In genomic region chr4:792729-793108, GRCh38 we compare ENCODE assay signal across 11 cellular contexts. TPM values are rescaled to one million over a fixed set of nuclear protein-coding genes. Genes with fewer than 3 reads are reported as not detected.
DNase-seq lines count a peak whose midpoint lies in the region; ATAC-seq and TF ChIP-seq lines count a peak whose summit lies in the region.
"Had no signal": no experiment of that assay in that cellular context is flagged by ENCODE, and none has a peak within 500 bp of the region (broad histone marks: within the 10 kb centered on the region; RNA-seq: fewer than 3 reads in every experiment).

No MANE protein-coding gene starts in this region.

- H3K9me3 ChIP-seq in hepatocyte (ENCODE audit: low read depth) = no peaks in the 10 kb centered on the region
- H3K9me3 ChIP-seq in H9 (ENCODE audit: control insufficient read depth, low read depth, low read length) = no peaks in the 10 kb centered on the region
- H3K9me3 ChIP-seq in SJCRH30 (replicated peaks) = no peaks in the 10 kb centered on the region
- H3K9me3 ChIP-seq: BLaER1 treated with 17β-estradiol and CSF1 and Interleukin-3, amounts not matched to agents 10 nM and 100 nM had no signal

- H3K27ac Mint-ChIP-seq in activated CD8-positive, alpha-beta T cell treated with anti-CD3 and anti-CD28 coated beads, Interleukin-2, amount 10 ng/mL, durations not matched to agents 7 days and 5 days = peak overlapping the region; percentile 57
- H3K27ac Mint-ChIP-seq in H9 = no peak overlapping the region; a peak in 1 of 7 replicates
- H3K27ac Mint-ChIP-seq: immature natural killer cell had no signal

- H3K4me1 ChIP-seq in hepatocyte (ENCODE audit: insufficient read depth) = peaks cover 10% of the 10 kb centered on the region
- H3K4me1 ChIP-seq in H9 (ENCODE audit: insufficient read depth, low read length) = no peaks in the 10 kb centered on the region; the same call in 1 of the 2 replicates
- H3K4me1 ChIP-seq in SJCRH30 = peaks cover 5% of the 10 kb centered on the region

- peak; percentile 50 for DNase-seq in stimulated activated CD4-positive, alpha-beta T cell treated with anti-CD3 and anti-CD28 coated beads, Interleukin-1b, Interleukin-23, amount 100 ng/mL, for 48 hours
- DNase-seq in stimulated activated CD4-positive, alpha-beta T cell treated with anti-CD3 and anti-CD28 coated beads, Interleukin-4, amount 100 ng/mL, for 4 hours = no peak
- peak; percentile 65 for DNase-seq in activated CD8-positive, alpha-beta T cell treated with anti-CD3 and anti-CD28 coated beads, Interleukin-2, amount 10 ng/mL, durations not matched to agents 7 days and 5 days
- DNase-seq in hepatocyte (ENCODE audit: low spot score) (no peak), NCI-H2029 (lab: John Stamatoyannopoulos, UW) (no peak), H9 (no peak), SJCRH30 (no peak)
- no peak for DNase-seq in effector CD8-positive, alpha-beta T cell (lab: John Stamatoyannopoulos, UW)
- DNase-seq: immature natural killer cell, NCI-H1105 treated with DMSO at 0.1 percent for 48 hours had no signal

- peak overlapping the region; percentile 62 for H3K4me2 ChIP-seq in hepatocyte
- no peak overlapping the region for H3K4me2 ChIP-seq in H9 (ENCODE audit: insufficient read depth, insufficient read length, low read length)

- H2BK15ac ChIP-seq in H9 (ENCODE audit: low read depth, low read length) = no peak overlapping the region

- H3K23me2 ChIP-seq in H9 (ENCODE audit: insufficient read length, low read depth, low read length, poor library complexity, severe bottlenecking) = no peaks in the 10 kb centered on the region

- H3K4ac ChIP-seq in H9 (ENCODE audit: low read depth, low read length) = no peak overlapping the region

- H3K14ac ChIP-seq in H9 (ENCODE audit: insufficient read depth, low read length) = no peak overlapping the region

- H3K79me2 ChIP-seq in hepatocyte = no peaks in the 10 kb centered on the region
- H3K79me2 ChIP-seq in H9 (ENCODE audit: insufficient read depth, low read length) = no peaks in the 10 kb centered on the region

- CTCF ChIA-PET in activated CD8-positive, alpha-beta T cell treated with anti-CD3 and anti-CD28 coated beads, Interleukin-2, amount 10 ng/mL, durations not matched to agents 7 days and 5 days (lab: Charles Lee) = no interaction called here

- H3K4me3 ChIP-seq in hepatocyte (no peak overlapping the region), SJCRH30 (no peak overlapping the region)
- H3K4me3 ChIP-seq: BLaER1 treated with 17β-estradiol and CSF1 and Interleukin-3, amounts not matched to agents 10 nM and 100 nM had no signal

- H3K36me3 ChIP-seq in hepatocyte (replicated peaks; ENCODE audit: insufficient read depth, low read depth) = no peaks in the 10 kb centered on the region
- H3K36me3 ChIP-seq in SJCRH30 = no peaks in the 10 kb centered on the region
- H3K36me3 ChIP-seq: BLaER1 treated with 17β-estradiol and CSF1 and Interleukin-3, amounts not matched to agents 10 nM and 100 nM had no signal

- peaks cover 27% of the 10 kb centered on the region for H3K4me1 Mint-ChIP-seq in activated CD8-positive, alpha-beta T cell treated with anti-CD3 and anti-CD28 coated beads, Interleukin-2, amount 10 ng/mL, durations not matched to agents 7 days and 5 days (ENCODE audit: low read depth)
- H3K4me1 Mint-ChIP-seq in H9 = peaks cover 17 to 23% of the 10 kb centered on the region in 2 experiments

- H4K8ac ChIP-seq in H9 (replicated peaks; ENCODE audit: insufficient read length, low read depth, low read length) = no peak overlapping the region

- H3K4me3 Mint-ChIP-seq in activated CD8-positive, alpha-beta T cell treated with anti-CD3 and anti-CD28 coated beads, Interleukin-2, amount 10 ng/mL, durations not matched to agents 7 days and 5 days = peak overlapping the region; percentile 47
- H3K4me3 Mint-ChIP-seq in H9 = peak overlapping the region in 1 of 2 experiments; percentile 55; a peak in 1 of 5 replicates

- H2BK5ac ChIP-seq in H9 (ENCODE audit: insufficient read length, low read length) = no peak overlapping the region

- H3K27ac ChIP-seq in hepatocyte (no peak overlapping the region), H9 (ENCODE audit: insufficient read length, low read depth, low read length) (no peak overlapping the region), SJCRH30 (no peak overlapping the region)
- H3K27ac ChIP-seq: BLaER1 treated with 17β-estradiol and CSF1 and Interleukin-3, amounts not matched to agents 10 nM and 100 nM had no signal

- H3K27me3 ChIP-seq in hepatocyte (peaks cover 46% of the 10 kb centered on the region), H9 (ENCODE audit: insufficient read depth, low read length) (peaks cover 7% of the 10 kb centered on the region; the same call in 1 of the 2 replicates), SJCRH30 (no peaks in the 10 kb centered on the region)

- no peak overlapping the region for H2BK120ac ChIP-seq in H9 (ENCODE audit: low read depth, low read length, poor library complexity, severe bottlenecking)

- no peak overlapping the region for H3K9ac ChIP-seq in H9 (ENCODE audit: extremely low read depth, insufficient read length, low read length)
- H3K9ac ChIP-seq: BLaER1 treated with 17β-estradiol and CSF1 and Interleukin-3, amounts not matched to agents 10 nM and 100 nM had no signal

- no peaks in the 10 kb centered on the region for H3K79me1 ChIP-seq in H9 (ENCODE audit: insufficient read depth, low read depth, low read length, poor library complexity, severe bottlenecking)

- POLR2A ChIA-PET in activated CD8-positive, alpha-beta T cell treated with anti-CD3 and anti-CD28 coated beads, Interleukin-2, amount 10 ng/mL, durations not matched to agents 7 days and 5 days (lab: Charles Lee) = interaction anchor here (2.8 kb wide), 1 partner anchor 11 kb away, joined by 19 read pairs; no protein-coding TSS in a partner anchor

- H3K9me2 ChIP-seq in hepatocyte (replicated peaks; ENCODE audit: insufficient read depth) = no peaks in the 10 kb centered on the region

- TF ChIP-seq CTCF in hepatocyte (IDR thresholded peaks at IDR 0.05; ENCODE audit: poor library complexity) = no peak
- no peak for TF ChIP-seq CTCF in H9 (conservative IDR thresholded peaks at IDR 0.05)

- ATAC-seq in activated CD8-positive, alpha-beta T cell treated with anti-CD3 and anti-CD28 coated beads, Interleukin-2, amount 10 ng/mL, durations not matched to agents 7 days and 5 days = peak; percentile 10

- H3T11ph ChIP-seq in H9 (ENCODE audit: low read length) = no peak overlapping the region

- no peak overlapping the region for H3K18ac ChIP-seq in H9 (ENCODE audit: insufficient read length, low read depth, low read length)

- no peak overlapping the region for H3K23ac ChIP-seq in H9 (ENCODE audit: insufficient read length, low read depth, low read length)

- no peak overlapping the region for H2BK12ac ChIP-seq in H9 (ENCODE audit: insufficient read length, low read depth, low read length)

- 94% methylated on average over 15 of the region's 15 CpGs for WGBS in hepatocyte (ENCODE audit: low lambda C conversion rate, missing lambda C conversion rate)
- WGBS in H9 (ENCODE audit: extremely low coverage, insufficient read length, low lambda C conversion rate) = no CpG with 5 or more reads among the region's 15 CpGs

- no peak overlapping the region for H2AK5ac ChIP-seq in H9 (ENCODE audit: insufficient read length, low read length)

- H4K20me1 ChIP-seq in hepatocyte (ENCODE audit: insufficient read depth, poor library complexity, severe bottlenecking) = no peaks in the 10 kb centered on the region
- H4K20me1 ChIP-seq in H9 (ENCODE audit: control insufficient read depth, insufficient read depth, insufficient read length) = no peaks in the 10 kb centered on the region

- H2BK20ac ChIP-seq in H9 (ENCODE audit: low read depth, low read length, poor library complexity, severe bottlenecking) = no peak overlapping the region

- H3K56ac ChIP-seq in H9 (ENCODE audit: insufficient read length, low read depth, low read length) = no peak overlapping the region

- H3K9me3 Mint-ChIP-seq in activated CD8-positive, alpha-beta T cell treated with anti-CD3 and anti-CD28 coated beads, Interleukin-2, amount 10 ng/mL, durations not matched to agents 7 days and 5 days (ENCODE audit: insufficient read depth) = no peaks in the 10 kb centered on the region
- peaks cover 0 to 2% of the 10 kb centered on the region in 2 experiments; a peak in 1 of 5 replicates for H3K9me3 Mint-ChIP-seq in H9
- H3K9me3 Mint-ChIP-seq: immature natural killer cell had no signal

- H4K91ac ChIP-seq in H9 (ENCODE audit: insufficient read length, low read depth, low read length) = no peak overlapping the region

- H3K36me3 Mint-ChIP-seq in activated CD8-positive, alpha-beta T cell treated with anti-CD3 and anti-CD28 coated beads, Interleukin-2, amount 10 ng/mL, durations not matched to agents 7 days and 5 days (ENCODE audit: low read depth) = no peaks in the 10 kb centered on the region
- H3K36me3 Mint-ChIP-seq in H9 (ENCODE audit: insufficient read depth in 1 of 3, low read depth in 3 of 3) = 0 out of 7 replicates have a peak, but pooled peaks cover 0 to 1% (median 0%) of the 10 kb centered on the region in 3 experiments

- H2AFZ ChIP-seq in hepatocyte (no peak overlapping the region), H9 (ENCODE audit: low read length) (no peak overlapping the region)

- no peak overlapping the region for H4K5ac ChIP-seq in H9 (ENCODE audit: insufficient read length, low read depth, low read length)

- H3K27me3 Mint-ChIP-seq in activated CD8-positive, alpha-beta T cell treated with anti-CD3 and anti-CD28 coated beads, Interleukin-2, amount 10 ng/mL, durations not matched to agents 7 days and 5 days (ENCODE audit: low read depth) = peaks cover 40% of the 10 kb centered on the region
- peaks cover 68% of the 10 kb centered on the region for H3K27me3 Mint-ChIP-seq in H9 (ENCODE audit: low read depth)

RNA-seq across cellular contexts. Expression of gene CPLX1, which starts 33.2 kb away (rescaled TPM):
- under 1 TPM; 0.39 to 0.53 TPM for total RNA-seq in activated CD8-positive, alpha-beta T cell treated with anti-CD3 and anti-CD28 coated beads, Interleukin-2, amount 10 ng/mL, durations not matched to agents 7 days and 5 days
- total RNA-seq in hepatocyte (0.16 and 0.30 TPM in 2 replicates), H9 (2021) (0.48 and 0.90 TPM in 2 replicates)
- 1.6 and 2.0 TPM in 2 replicates for polyA plus RNA-seq in hepatocyte
- 0.28 and 0.59 TPM in 2 replicates for total RNA-seq in SJCRH30 (2014; rRNA removed; shearing (Covaris generic))
- polyA plus RNA-seq: immature natural killer cell had no signal

Comparison
In these comparisons a context has a peak if more than half of its experiments do, and no peak if none do; other contexts are left out.
1. DNase-seq: peak in stimulated activated CD4-positive, alpha-beta T cell treated with anti-CD3 and anti-CD28 coated beads, Interleukin-1b, Interleukin-23, amount 100 ng/mL, for 48 hours (single experiment) and activated CD8-positive, alpha-beta T cell treated with anti-CD3 and anti-CD28 coated beads, Interleukin-2, amount 10 ng/mL, durations not matched to agents 7 days and 5 days (single experiment); none in stimulated activated CD4-positive, alpha-beta T cell treated with anti-CD3 and anti-CD28 coated beads, Interleukin-4, amount 100 ng/mL, for 4 hours (0 of 2), hepatocyte (single experiment), effector CD8-positive, alpha-beta T cell (single experiment), NCI-H2029 (single experiment), H9 (single experiment) and SJCRH30 (0 of 2).